In the genomic region with DNA sequence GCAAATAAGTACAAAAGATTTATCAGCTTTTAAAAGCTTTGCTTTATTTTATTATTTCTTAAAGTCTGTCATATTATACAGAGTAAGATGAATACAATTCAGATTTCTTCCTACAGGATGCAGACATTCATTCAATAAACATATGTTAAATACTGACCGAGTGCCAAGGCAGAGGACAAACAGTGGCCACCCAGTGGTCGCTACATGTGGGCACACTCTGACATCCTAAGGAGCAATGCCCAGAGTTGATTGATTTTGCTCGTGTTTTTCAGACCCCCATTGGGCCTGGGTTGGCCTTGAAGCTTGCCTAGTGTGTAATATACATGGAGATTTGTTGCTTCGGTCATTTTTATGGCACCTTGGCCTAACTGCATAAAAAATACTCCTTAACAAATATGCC, we compare ENCODE assay signal across 22 cellular contexts.
DNase-seq lines count a peak whose midpoint lies in the region; ATAC-seq, FAIRE-seq and TF ChIP-seq lines count a peak whose summit lies in the region.
"Had no signal": no experiment of that assay in that cellular context is flagged by ENCODE, and none has a peak within 500 bp of the region (broad histone marks: within the 10 kb centered on the region; RNA-seq: fewer than 3 reads in every experiment).

No MANE protein-coding gene starts in this region.

- no peaks in the 10 kb centered on the region for H3K27me3 Mint-ChIP-seq in GM23338 (ENCODE audit: insufficient read depth, low read depth, poor library complexity)
- H3K27me3 Mint-ChIP-seq: CD4-positive, CD25-positive, alpha-beta regulatory T cell; central memory CD8-positive, alpha-beta T cell; memory B cell; naive thymus-derived CD8-positive, alpha-beta T cell had no signal

- WGBS in A549 (ENCODE audit: missing lambda C conversion rate): 46% methylated on average over 4 of the region's 4 CpGs

- H3K36me3 Mint-ChIP-seq in GM23338 (ENCODE audit: low read depth): no peaks in the 10 kb centered on the region

- H4K20me1 ChIP-seq in GM23338 (replicated peaks; ENCODE audit: insufficient read depth): no peaks in the 10 kb centered on the region
- H4K20me1 ChIP-seq in MM.1S (ENCODE audit: insufficient read depth, low read length): no peaks in the 10 kb centered on the region

- POLR2A ChIA-PET in A549 (lab: Yijun Ruan, JAX): no interaction called here

- H3K27me3 ChIP-seq in GM23338 (ENCODE audit: insufficient read depth) (no peaks in the 10 kb centered on the region), brain microvascular endothelial cell (replicated peaks) (no peaks in the 10 kb centered on the region), MM.1S (replicated peaks; ENCODE audit: insufficient read depth, low read length) (no peaks in the 10 kb centered on the region)

- no peak; the same call in 2 of the 3 replicates for TF ChIP-seq CTCF in A549 (IDR thresholded peaks at IDR 0.05)
- peak; percentile 27 to 43; a peak in 3 of 4 replicates for TF ChIP-seq CTCF in GM23338 (conservative IDR thresholded peaks at IDR 0.05; ENCODE audit: low read depth in 2 of 2)
- TF ChIP-seq CTCF in brain microvascular endothelial cell (IDR thresholded peaks at IDR 0.05; ENCODE audit: low read depth, low read length, missing control alignments): peak; percentile 44
- TF ChIP-seq CTCF in MM.1S (IDR thresholded peaks at IDR 0.05; ENCODE audit: low read length): no peak

- DNase-seq in A549 (ENCODE audit: low read depth in 1 of 2, low spot score in 1 of 2) (no peak), GM23338 (ENCODE audit: low spot score) (no peak), brain microvascular endothelial cell (no peak), left kidney (ENCODE audit: low read depth, low spot score) (peak; percentile 50), MM.1S (no peak), C1 segment of cervical spinal cord (lab: John Stamatoyannopoulos, UW) (no peak), NCI-H526 treated with DMSO at 0.1 percent for 48 hours (lab: John Stamatoyannopoulos, UW) (no peak)
- DNase-seq: activated CD4-positive, alpha-beta T cell treated with anti-CD3 and anti-CD28 coated beads, Interleukin-2, amount 50 U/mL, for 48 hours; CD4-positive, CD25-positive, alpha-beta regulatory T cell; DMS153; effector CD4-positive, alpha-beta T cell; naive thymus-derived CD8-positive, alpha-beta T cell; NCI-H2081 treated with DMSO at 0.1 percent for 48 hours; psoas muscle; SHP77; stimulated activated CD4-positive, alpha-beta T cell treated with anti-CD3 and anti-CD28 coated beads, Interleukin-4, amount 100 ng/mL, for 24 hours; T-helper 1 cell had no signal

- CTCF ChIA-PET in A549 (lab: Yijun Ruan, JAX): interaction anchor here (0.5 to 2.0 kb wide), 6 partner anchors 11 to 256 kb away, joined by 3 to 8 read pairs (median 3); no protein-coding TSS in a partner anchor

- H3K79me2 ChIP-seq in GM23338 (replicated peaks; ENCODE audit: insufficient read depth) (no peaks in the 10 kb centered on the region), MM.1S (ENCODE audit: low read length) (no peaks in the 10 kb centered on the region)

- no peaks in the 10 kb centered on the region for H3K9me2 ChIP-seq in GM23338 (ENCODE audit: insufficient read depth)
- H3K9me2 ChIP-seq in MM.1S (replicated peaks; ENCODE audit: insufficient read depth, low read length): no peaks in the 10 kb centered on the region

- H3K4me1 Mint-ChIP-seq in GM23338: peaks cover 21% of the 10 kb centered on the region
- H3K4me1 Mint-ChIP-seq: central memory CD8-positive, alpha-beta T cell; naive thymus-derived CD8-positive, alpha-beta T cell had no signal

- H3K9ac ChIP-seq in MM.1S (ENCODE audit: low read length): no peak overlapping the region

- H3K27ac Mint-ChIP-seq in GM23338: no peak overlapping the region
- H3K27ac Mint-ChIP-seq: CD4-positive, CD25-positive, alpha-beta regulatory T cell; memory B cell had no signal

- H3K9me3 ChIP-seq in A549 (no peaks in the 10 kb centered on the region), MM.1S (replicated peaks; ENCODE audit: insufficient read depth, low read length) (no peaks in the 10 kb centered on the region)
- H3K9me3 ChIP-seq: psoas muscle had no signal

- H3K4me3 Mint-ChIP-seq in GM23338: no peak overlapping the region
- H3K4me3 Mint-ChIP-seq: CD4-positive, CD25-positive, alpha-beta regulatory T cell; central memory CD8-positive, alpha-beta T cell; memory B cell; naive thymus-derived CD8-positive, alpha-beta T cell had no signal

- no peaks in the 10 kb centered on the region for H3K36me3 ChIP-seq in GM23338 (ENCODE audit: insufficient read depth)
- H3K36me3 ChIP-seq in brain microvascular endothelial cell (replicated peaks): no peaks in the 10 kb centered on the region
- H3K36me3 ChIP-seq in MM.1S (replicated peaks; ENCODE audit: insufficient read depth, low read length): no peaks in the 10 kb centered on the region

- H3K4me3 ChIP-seq in A549 (no peak overlapping the region), GM23338 (no peak overlapping the region), brain microvascular endothelial cell (ENCODE audit: low read depth, low read length) (no peak overlapping the region), MM.1S (ENCODE audit: low read length) (no peak overlapping the region)
- H3K4me3 ChIP-seq: K562, psoas muscle had no signal

- H3F3A ChIP-seq in GM23338 (replicated peaks; ENCODE audit: low read depth) (no peaks in the 10 kb centered on the region), MM.1S (ENCODE audit: insufficient read depth, low read length) (no peaks in the 10 kb centered on the region)

- FAIRE-seq in A549 (lab: Jason Lieb, UNC): no peak
- FAIRE-seq: islet of Langerhans, K562 had no signal

- no peak overlapping the region for H3K4me2 ChIP-seq in A549
- H3K4me2 ChIP-seq in GM23338: peak overlapping the region; percentile 19; the same call in 1 of the 2 replicates
- no peak overlapping the region for H3K4me2 ChIP-seq in MM.1S (ENCODE audit: low read depth, low read length)

- no peak for TF ChIP-seq RAD21 in A549 (conservative IDR thresholded peaks at IDR 0.05 in 1 of 2, IDR thresholded peaks at IDR 0.05 in 1 of 2)

- no peak for TF ChIP-seq EP300 in A549 (IDR thresholded peaks at IDR 0.05)

- H3K4me1 ChIP-seq in A549: no peaks in the 10 kb centered on the region
- peaks cover 9% of the 10 kb centered on the region for H3K4me1 ChIP-seq in GM23338 (ENCODE audit: insufficient read depth)
- no peaks in the 10 kb centered on the region for H3K4me1 ChIP-seq in MM.1S (ENCODE audit: low read length)
- H3K4me1 ChIP-seq: psoas muscle had no signal

- ATAC-seq in A549: peak; percentile 59 to 71; a peak in 4 of 6 replicates
- peak; percentile 63 for ATAC-seq in GM23338
- ATAC-seq in HG03039 (IDR thresholded peaks at IDR 0.05; ENCODE audit: unreplicated experiment): no peak
- ATAC-seq: K562; naive thymus-derived CD8-positive, alpha-beta T cell; psoas muscle had no signal

- no peak for TF ChIP-seq POLR2A in A549 (IDR thresholded peaks at IDR 0.05; ENCODE audit: low read length)

- H2AFZ ChIP-seq in GM23338: no peak overlapping the region
- H2AFZ ChIP-seq in MM.1S (ENCODE audit: low read length): no peak overlapping the region

- H3K27ac ChIP-seq in A549 (no peak overlapping the region), GM23338 (ENCODE audit: low read depth) (no peak overlapping the region), brain microvascular endothelial cell (no peak overlapping the region), MM.1S (ENCODE audit: low read length) (no peak overlapping the region)
- H3K27ac ChIP-seq: psoas muscle had no signal

- H3K9me3 Mint-ChIP-seq in GM23338: no peaks in the 10 kb centered on the region; the same call in 2 of the 3 replicates
- H3K9me3 Mint-ChIP-seq: CD4-positive, CD25-positive, alpha-beta regulatory T cell; central memory CD8-positive, alpha-beta T cell; memory B cell; naive thymus-derived CD8-positive, alpha-beta T cell had no signal

- in situ Hi-C loops in brain microvascular endothelial cell (cut with HindIII; ENCODE audit: low pct_ligation_motif_present, low sequenced_read_pairs): no loop called here

TF ChIP-seq in A549, 52 proteins besides CTCF, POLR2A, EP300 and RAD21:
- TF ChIP-seq HOXB13 (CRISPR knock-in tag; IDR thresholded peaks at IDR 0.05; ENCODE audit: low read depth) (no peak), SMC3 (IDR thresholded peaks at IDR 0.05) (0 out of 3 replicates have a peak, but pooled peaks have one; percentile 18)

TF ChIP-seq in GM23338, 12 proteins besides CTCF, POLR2A, EP300 and RAD21 (continues in another document):
- TF ChIP-seq NANOG (IDR thresholded peaks at IDR 0.05; ENCODE audit: borderline replicate concordance): no peak
- TF ChIP-seq, protein P1, sequence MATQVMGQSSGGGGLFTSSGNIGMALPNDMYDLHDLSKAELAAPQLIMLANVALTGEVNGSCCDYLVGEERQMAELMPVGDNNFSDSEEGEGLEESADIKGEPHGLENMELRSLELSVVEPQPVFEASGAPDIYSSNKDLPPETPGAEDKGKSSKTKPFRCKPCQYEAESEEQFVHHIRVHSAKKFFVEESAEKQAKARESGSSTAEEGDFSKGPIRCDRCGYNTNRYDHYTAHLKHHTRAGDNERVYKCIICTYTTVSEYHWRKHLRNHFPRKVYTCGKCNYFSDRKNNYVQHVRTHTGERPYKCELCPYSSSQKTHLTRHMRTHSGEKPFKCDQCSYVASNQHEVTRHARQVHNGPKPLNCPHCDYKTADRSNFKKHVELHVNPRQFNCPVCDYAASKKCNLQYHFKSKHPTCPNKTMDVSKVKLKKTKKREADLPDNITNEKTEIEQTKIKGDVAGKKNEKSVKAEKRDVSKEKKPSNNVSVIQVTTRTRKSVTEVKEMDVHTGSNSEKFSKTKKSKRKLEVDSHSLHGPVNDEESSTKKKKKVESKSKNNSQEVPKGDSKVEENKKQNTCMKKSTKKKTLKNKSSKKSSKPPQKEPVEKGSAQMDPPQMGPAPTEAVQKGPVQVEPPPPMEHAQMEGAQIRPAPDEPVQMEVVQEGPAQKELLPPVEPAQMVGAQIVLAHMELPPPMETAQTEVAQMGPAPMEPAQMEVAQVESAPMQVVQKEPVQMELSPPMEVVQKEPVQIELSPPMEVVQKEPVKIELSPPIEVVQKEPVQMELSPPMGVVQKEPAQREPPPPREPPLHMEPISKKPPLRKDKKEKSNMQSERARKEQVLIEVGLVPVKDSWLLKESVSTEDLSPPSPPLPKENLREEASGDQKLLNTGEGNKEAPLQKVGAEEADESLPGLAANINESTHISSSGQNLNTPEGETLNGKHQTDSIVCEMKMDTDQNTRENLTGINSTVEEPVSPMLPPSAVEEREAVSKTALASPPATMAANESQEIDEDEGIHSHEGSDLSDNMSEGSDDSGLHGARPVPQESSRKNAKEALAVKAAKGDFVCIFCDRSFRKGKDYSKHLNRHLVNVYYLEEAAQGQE (IDR thresholded peaks at IDR 0.05; ENCODE audit: unreplicated experiment): no peak
- TF ChIP-seq, protein P2, sequence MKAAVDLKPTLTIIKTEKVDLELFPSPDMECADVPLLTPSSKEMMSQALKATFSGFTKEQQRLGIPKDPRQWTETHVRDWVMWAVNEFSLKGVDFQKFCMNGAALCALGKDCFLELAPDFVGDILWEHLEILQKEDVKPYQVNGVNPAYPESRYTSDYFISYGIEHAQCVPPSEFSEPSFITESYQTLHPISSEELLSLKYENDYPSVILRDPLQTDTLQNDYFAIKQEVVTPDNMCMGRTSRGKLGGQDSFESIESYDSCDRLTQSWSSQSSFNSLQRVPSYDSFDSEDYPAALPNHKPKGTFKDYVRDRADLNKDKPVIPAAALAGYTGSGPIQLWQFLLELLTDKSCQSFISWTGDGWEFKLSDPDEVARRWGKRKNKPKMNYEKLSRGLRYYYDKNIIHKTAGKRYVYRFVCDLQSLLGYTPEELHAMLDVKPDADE (IDR thresholded peaks at IDR 0.05): no peak
- TF ChIP-seq ZNF114 (CRISPR knock-in tag; IDR thresholded peaks at IDR 0.05): no peak

Comparison
In these comparisons a context has a peak if more than half of its experiments do, and no peak if none do; other contexts are left out.
1. CTCF ChIP-seq: peak in GM23338 (2 of 2) and brain microvascular endothelial cell (single experiment); none in A549 (single experiment) and MM.1S (single experiment).